8 cellular contexts compared by ENCODE assay signal in genomic region chr17:44199553-44200477, GRCh38. TPM values are rescaled to one million over a fixed set of nuclear protein-coding genes. Genes with fewer than 3 reads are reported as not detected.
DNase-seq lines count a peak whose midpoint lies in the region; ATAC-seq lines count a peak whose summit lies in the region.

ATXN7L3 (minus strand) TSS chr17:44199884; CDS start chr17:44198070, 1,814 bp downstream.

- H3K27me3 Mint-ChIP-seq in CD4-positive, alpha-beta memory T cell, result no peaks in the 10 kb centered on the region

- peak within 1 kb of the TSS; percentile 82 to 88 for H3K4me3 ChIP-seq in CD4-positive, alpha-beta memory T cell (ENCODE audit: low read length in 2 of 2)
- peak within 1 kb of the TSS; percentile 73 for H3K4me3 ChIP-seq in ectodermal cell (ENCODE audit: insufficient read depth, low read depth, low read length)

- H3K4me1 Mint-ChIP-seq in CD4-positive, alpha-beta memory T cell, result peaks cover 30 to 58% (median 40%) of the 10 kb centered on the region in 4 donors

- peaks cover 9 to 41% of the 10 kb centered on the region in 2 donors for H3K36me3 Mint-ChIP-seq in CD4-positive, alpha-beta memory T cell

- DNase-seq in CD4-positive, alpha-beta memory T cell, result peak; percentile 96 to 99 (median 98)
- DNase-seq in HS-5 (ENCODE audit: low read depth), result peak; percentile 82
- peak; percentile 94 for DNase-seq in NK-92 (lab: John Stamatoyannopoulos, UW; ENCODE audit: unreplicated experiment)
- peak; percentile 99 to 100 for DNase-seq in activated CD8-positive, alpha-beta memory T cell treated with anti-CD3 and anti-CD28 coated beads for 1 hour (ENCODE audit: extremely low read depth in 1 of 2, low read depth in 1 of 2)
- peak; percentile 99 for DNase-seq in lung microvascular endothelial cell (ENCODE audit: low read depth in 2 of 2)
- peak; percentile 99 to 100 (median 99) for DNase-seq in stimulated activated CD4-positive, alpha-beta T cell treated with anti-CD3 and anti-CD28 coated beads, TNF-alpha, amount 100 ng/mL, for 4 hours (ENCODE audit: low read depth in 3 of 3)

- H3K36me3 ChIP-seq in CD4-positive, alpha-beta memory T cell (ENCODE audit: insufficient read depth, low read length), result peaks cover 21% of the 10 kb centered on the region
- H3K36me3 ChIP-seq in ectodermal cell (ENCODE audit: control insufficient read depth, insufficient read depth, low read length), result peaks cover 16% of the 10 kb centered on the region

- intact Hi-C loops in CD4-positive, alpha-beta memory T cell (cut with micrococcal nuclease), result loop anchor here (1.0 to 2.0 kb wide), 6 partner anchors 10 to 133 kb away; partner anchors contain the start of genes HROB, LSM12, SLC25A39 and TMUB2

- ATAC-seq in GM19463 (IDR thresholded peaks at IDR 0.05; ENCODE audit: unreplicated experiment), result peak; percentile 64

- peak within 1 kb of the TSS; percentile 90 to 94 (median 92) for H3K4me3 Mint-ChIP-seq in CD4-positive, alpha-beta memory T cell

- WGBS in ectodermal cell, 2 experiments, result 0% methylated on average over 123 to 125 of the region's 126 CpGs

- peaks cover 0 to 2% (median 0%) of the 10 kb centered on the region in 8 donors for H3K9me3 Mint-ChIP-seq in CD4-positive, alpha-beta memory T cell

- CTCF ChIA-PET in CD4-positive, alpha-beta memory T cell (lab: Charles Lee; ENCODE audit: partially characterized antibody), result no interaction called here

- H3K9me3 ChIP-seq in CD4-positive, alpha-beta memory T cell (ENCODE audit: control insufficient read depth in 1 of 2, low read length in 2 of 2), result no peaks in the 10 kb centered on the region
- H3K9me3 ChIP-seq in ectodermal cell (ENCODE audit: control insufficient read depth, low read length), result no peaks in the 10 kb centered on the region

- H3K27ac ChIP-seq in CD4-positive, alpha-beta memory T cell (ENCODE audit: low read depth, low read length), result peak within 1 kb of the TSS; percentile 82
- peak within 1 kb of the TSS; percentile 85 for H3K27ac ChIP-seq in ectodermal cell (ENCODE audit: insufficient read depth, low read depth, low read length, poor library complexity, severe bottlenecking)

- no peaks in the 10 kb centered on the region for H3K27me3 ChIP-seq in CD4-positive, alpha-beta memory T cell (ENCODE audit: insufficient read depth, low read length)
- no peaks in the 10 kb centered on the region for H3K27me3 ChIP-seq in ectodermal cell (ENCODE audit: control insufficient read depth, insufficient read depth, low read length, poor library complexity, severe bottlenecking)

- POLR2A ChIA-PET in CD4-positive, alpha-beta memory T cell (lab: Charles Lee; ENCODE audit: partially characterized antibody), result interaction anchor here (1.2 to 10.5 kb wide), 7 partner anchors 12 to 155 kb away, joined by 4 to 325 read pairs (median 7); partner anchors contain the start of genes GRN, HDAC5, SLC25A39 and TMUB2

- peaks cover 43% of the 10 kb centered on the region for H3K4me1 ChIP-seq in CD4-positive, alpha-beta memory T cell (ENCODE audit: insufficient read depth, low read length)
- peaks cover 5% of the 10 kb centered on the region for H3K4me1 ChIP-seq in ectodermal cell (ENCODE audit: control insufficient read depth, insufficient read depth, low read length)

- peak within 1 kb of the TSS; percentile 89 to 98 (median 96) for H3K27ac Mint-ChIP-seq in CD4-positive, alpha-beta memory T cell

RNA-seq across cellular contexts. Expression of gene ATXN7L3, which starts in this region (rescaled TPM):
- 100 to 1,000 TPM; 123 to 128 TPM for total RNA-seq in CD4-positive, alpha-beta memory T cell
- polyA plus RNA-seq in CD4-positive, alpha-beta memory T cell, result 10 to 100 TPM in 1 of 2 donors, 1 to 10 TPM in 1; 5.8 to 17.7 TPM
- 87.9 TPM for polyA plus RNA-seq in ectodermal cell (2013, experiment 1 of 4)
- polyA plus RNA-seq in ectodermal cell (2013, experiment 2 of 4), result 95.0 TPM
- 70.0 TPM for polyA plus RNA-seq in ectodermal cell (2013, experiment 3 of 4)
- 80.2 TPM for polyA plus RNA-seq in ectodermal cell (2013, experiment 4 of 4)
- total RNA-seq in lung microvascular endothelial cell, result 26.8 and 41.7 TPM in 2 replicates

Comparison
In these comparisons a context has a peak if more than half of its experiments do, and no peak if none do; other contexts are left out.
1. Peak in every context shown above with its lines: DNase-seq, ATAC-seq, H3K4me3 ChIP-seq and H3K27ac ChIP-seq.